Comparison of ENCODE assay signal across 18 cellular contexts in the genomic region with DNA sequence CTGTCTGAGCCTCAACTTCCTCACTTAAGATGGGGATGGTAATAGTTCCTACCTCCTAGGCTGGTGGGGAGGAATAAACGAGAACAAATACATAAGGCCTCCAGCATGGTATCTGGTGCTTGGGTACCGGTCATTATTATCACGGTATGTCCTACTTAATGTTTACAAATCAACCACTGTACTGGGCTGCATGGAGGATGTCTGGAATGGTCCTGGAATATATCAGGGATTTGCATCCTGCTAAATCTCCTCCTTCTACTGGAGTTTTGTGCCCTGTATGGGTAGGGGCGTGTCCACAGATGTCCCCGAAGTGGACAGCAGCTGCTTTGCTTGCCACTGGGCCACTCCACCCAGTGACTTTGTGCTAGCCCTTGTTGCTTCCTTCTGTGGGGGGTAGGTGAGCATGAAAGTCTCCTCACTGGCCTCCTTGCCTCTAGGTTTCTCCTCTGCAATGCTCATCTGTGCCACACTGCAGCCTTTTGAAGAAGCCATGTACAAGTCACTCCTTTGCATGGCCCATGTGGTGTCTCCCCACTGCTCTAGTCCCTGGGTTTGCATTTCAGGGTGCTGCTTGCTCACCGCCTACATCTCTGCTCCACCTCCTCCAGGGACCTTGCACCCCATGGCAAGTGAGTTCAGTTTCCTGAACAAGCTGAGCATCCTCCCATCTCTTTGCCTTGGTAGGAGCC. TPM values are rescaled to one million over a fixed set of nuclear protein-coding genes. Genes with fewer than 3 reads are reported as not detected.
DNase-seq lines count a peak whose midpoint lies in the region; ATAC-seq, FAIRE-seq and TF ChIP-seq lines count a peak whose summit lies in the region.
"Had no signal": no experiment of that assay in that cellular context is flagged by ENCODE, and none has a peak within 500 bp of the region (broad histone marks: within the 10 kb centered on the region; RNA-seq: fewer than 3 reads in every experiment).

No MANE protein-coding gene starts in this region.

- no peaks in the 10 kb centered on the region for H3K9me3 Mint-ChIP-seq in activated CD8-positive, alpha-beta memory T cell treated with anti-CD3 and anti-CD28 coated beads, Interleukin-2, amount 10 ng/mL, durations not matched to agents 7 days and 5 days (ENCODE audit: low read depth)
- H3K9me3 Mint-ChIP-seq: nephron progenitor cell had no signal

- ATAC-seq in activated CD8-positive, alpha-beta memory T cell treated with anti-CD3 and anti-CD28 coated beads, Interleukin-2, amount 10 ng/mL, durations not matched to agents 7 days and 5 days, result peak; percentile 6
- ATAC-seq in GM21529 (IDR thresholded peaks at IDR 0.05; ENCODE audit: unreplicated experiment), result no peak
- ATAC-seq: foreskin keratinocyte had no signal

- CTCF ChIA-PET in activated CD8-positive, alpha-beta memory T cell treated with anti-CD3 and anti-CD28 coated beads, Interleukin-2, amount 10 ng/mL, durations not matched to agents 7 days and 5 days (lab: Charles Lee), result interaction anchor here (1.0 to 1.1 kb wide), 2 partner anchors 82 to 84 kb away, joined by 3 to 6 read pairs; no protein-coding TSS in a partner anchor

- H3K4me1 Mint-ChIP-seq in activated CD8-positive, alpha-beta memory T cell treated with anti-CD3 and anti-CD28 coated beads, Interleukin-2, amount 10 ng/mL, durations not matched to agents 7 days and 5 days, result peaks cover 43% of the 10 kb centered on the region

- H3K27ac ChIP-seq in keratinocyte (ENCODE audit: control insufficient read depth, insufficient read depth, low read length) (no peak overlapping the region), smooth muscle cell (ENCODE audit: low read depth) (peak overlapping the region; percentile 30)
- H3K27ac ChIP-seq: foreskin keratinocyte had no signal

- H3K27ac Mint-ChIP-seq in activated CD8-positive, alpha-beta memory T cell treated with anti-CD3 and anti-CD28 coated beads, Interleukin-2, amount 10 ng/mL, durations not matched to agents 7 days and 5 days, result peak overlapping the region; percentile 47
- H3K27ac Mint-ChIP-seq: nephron progenitor cell had no signal

- no peaks in the 10 kb centered on the region for H3K9me1 ChIP-seq in keratinocyte (ENCODE audit: control insufficient read depth, extremely low read depth, insufficient read depth, low read length)

- no peaks in the 10 kb centered on the region for H3K36me3 ChIP-seq in keratinocyte (ENCODE audit: control insufficient read depth in 2 of 2, extremely low read depth in 1 of 2, insufficient read depth in 2 of 2, low read length in 2 of 2)
- no peaks in the 10 kb centered on the region for H3K36me3 ChIP-seq in smooth muscle cell (ENCODE audit: low read depth)
- H3K36me3 ChIP-seq: breast epithelium, suprapubic skin had no signal

- WGBS in smooth muscle cell (ENCODE audit: low lambda C conversion rate), result 61% methylated on average over 6 of the region's 6 CpGs

- peak; percentile 66 for DNase-seq in activated CD8-positive, alpha-beta memory T cell treated with anti-CD3 and anti-CD28 coated beads, Interleukin-2, amount 10 ng/mL, durations not matched to agents 7 days and 5 days
- DNase-seq in activated CD8-positive, alpha-beta memory T cell treated with anti-CD3 and anti-CD28 coated beads, Interleukin-2, amount 50 U/mL, for 48 hours, result no peak
- DNase-seq in NAMALWA (ENCODE audit: low spot score), result peak; percentile 30
- no peak for DNase-seq in keratinocyte (ENCODE audit: low read depth, low spot score)
- DNase-seq in smooth muscle cell (lab: John Stamatoyannopoulos, UW; ENCODE audit: unreplicated experiment), result no peak
- DNase-seq in NCI-H82 (lab: John Stamatoyannopoulos, UW), result no peak
- DNase-seq in KG1 (lab: John Stamatoyannopoulos, UW), result no peak
- DNase-seq: activated CD8-positive, alpha-beta memory T cell treated with anti-CD3 and anti-CD28 coated beads for 24 hours; dermis blood vessel endothelial cell; foreskin keratinocyte; Kasumi-1; NCI-H1417; NCI-H748 treated with DMSO at 0.1 percent for 48 hours; nephron progenitor cell; SHP77 treated with DMSO at 0.1 percent for 48 hours had no signal

- no peak overlapping the region for H3K4me3 Mint-ChIP-seq in activated CD8-positive, alpha-beta memory T cell treated with anti-CD3 and anti-CD28 coated beads, Interleukin-2, amount 10 ng/mL, durations not matched to agents 7 days and 5 days

- H3K36me3 Mint-ChIP-seq in activated CD8-positive, alpha-beta memory T cell treated with anti-CD3 and anti-CD28 coated beads, Interleukin-2, amount 10 ng/mL, durations not matched to agents 7 days and 5 days, result peaks cover 9% of the 10 kb centered on the region

- H3K4me1 ChIP-seq in keratinocyte (ENCODE audit: control insufficient read depth, extremely low read depth, insufficient read depth, low read length) (peaks cover 16% of the 10 kb centered on the region), smooth muscle cell (ENCODE audit: low read depth) (peaks cover 10% of the 10 kb centered on the region)
- H3K4me1 ChIP-seq: breast epithelium, foreskin keratinocyte had no signal

- FAIRE-seq in keratinocyte (lab: Jason Lieb, UNC), result peak; percentile 5

- no peaks in the 10 kb centered on the region for H3F3A ChIP-seq in smooth muscle cell (ENCODE audit: low read depth)

- TF ChIP-seq CTCF in keratinocyte (optimal IDR thresholded peaks at IDR 0.05 in 1 of 3, IDR thresholded peaks at IDR 0.05 in 1 of 3, conservative IDR thresholded peaks at IDR 0.05 in 1 of 3; ENCODE audit: extremely low read depth in 1 of 3, insufficient read depth in 2 of 3, low read length in 3 of 3), result no peak
- no peak for TF ChIP-seq CTCF in smooth muscle cell (IDR thresholded peaks at IDR 0.05; ENCODE audit: borderline replicate concordance, insufficient read depth, poor library complexity, severe bottlenecking)

- H4K20me1 ChIP-seq in keratinocyte (ENCODE audit: control insufficient read depth, extremely low read depth, insufficient read depth, low read length) (no peaks in the 10 kb centered on the region), smooth muscle cell (ENCODE audit: low read depth) (peaks cover 6% of the 10 kb centered on the region)

- H3K27me3 ChIP-seq in keratinocyte (ENCODE audit: control insufficient read depth, extremely low read depth, insufficient read depth, low read length), result peaks cover 9% of the 10 kb centered on the region
- H3K27me3 ChIP-seq in smooth muscle cell (ENCODE audit: low read depth), result no peaks in the 10 kb centered on the region
- H3K27me3 ChIP-seq: breast epithelium, suprapubic skin had no signal

- H3K9ac ChIP-seq in keratinocyte (ENCODE audit: control insufficient read depth, extremely low read depth, insufficient read depth, low read length) (no peak overlapping the region), smooth muscle cell (ENCODE audit: low read depth) (no peak overlapping the region)

- peaks cover 45% of the 10 kb centered on the region for H3K27me3 Mint-ChIP-seq in activated CD8-positive, alpha-beta memory T cell treated with anti-CD3 and anti-CD28 coated beads, Interleukin-2, amount 10 ng/mL, durations not matched to agents 7 days and 5 days

- H2AFZ ChIP-seq in keratinocyte (ENCODE audit: control insufficient read depth, low read length) (no peak overlapping the region), smooth muscle cell (ENCODE audit: low read depth) (no peak overlapping the region)

- H3K79me2 ChIP-seq in keratinocyte (ENCODE audit: control insufficient read depth, insufficient read depth, low read length) (peaks cover 22% of the 10 kb centered on the region), smooth muscle cell (ENCODE audit: low read depth) (peaks cover 24% of the 10 kb centered on the region)

- no peak overlapping the region for H3K4me3 ChIP-seq in keratinocyte (ENCODE audit: control insufficient read depth in 2 of 3, extremely low read depth in 1 of 3, insufficient read depth in 2 of 3, low read depth in 1 of 3, low read length in 3 of 3)
- H3K4me3 ChIP-seq in smooth muscle cell, result no peak overlapping the region
- H3K4me3 ChIP-seq: breast epithelium, suprapubic skin had no signal

- H3K4me2 ChIP-seq in keratinocyte (ENCODE audit: control insufficient read depth, extremely low read depth, insufficient read depth, low read depth, low read length) (no peak overlapping the region), smooth muscle cell (no peak overlapping the region)

- dilution Hi-C loops in keratinocyte (cut with MboI; ENCODE audit: extremely low pct_ligation_motif_present, low sequenced_read_pairs), result no loop called here

- H3K9me3 ChIP-seq in keratinocyte (ENCODE audit: control insufficient read depth, low read depth, low read length), result no peaks in the 10 kb centered on the region
- H3K9me3 ChIP-seq in smooth muscle cell (replicated peaks; ENCODE audit: low read depth), result no peaks in the 10 kb centered on the region
- H3K9me3 ChIP-seq: breast epithelium, suprapubic skin had no signal

RNA-seq across cellular contexts. Expression of a gene that starts 2.2 kb away (rescaled TPM):
- 10 to 100 TPM; 77.4 to 98.8 TPM for total RNA-seq in activated CD8-positive, alpha-beta memory T cell treated with anti-CD3 and anti-CD28 coated beads, Interleukin-2, amount 10 ng/mL, durations not matched to agents 7 days and 5 days
- 4.6 to 18.7 TPM (median 5.0 TPM) in 3 replicates for polyA plus RNA-seq in keratinocyte
- 20.1 TPM for polyA plus RNA-seq in keratinocyte (2011; ENCODE audit: low read depth)
- polyA plus RNA-seq in keratinocyte (2011; cell fraction: cytosol; rRNA removed), result 12.3 and 20.2 TPM in 2 replicates
- polyA plus RNA-seq in keratinocyte (2011; cell fraction: nucleus; rRNA removed), result 27.0 and 37.4 TPM in 2 replicates
- 41.8 and 43.5 TPM in 2 replicates for polyA plus RNA-seq in keratinocyte (2012; ENCODE audit: low replicate concordance)
- 22.9 to 114 TPM (median 29.7 TPM) in 3 replicates for polyA minus RNA-seq in keratinocyte
- polyA minus RNA-seq in keratinocyte (2011; cell fraction: cytosol; rRNA and poly(A)+ RNA removed), result 28.2 TPM
- 33.2 and 59.6 TPM in 2 replicates for polyA minus RNA-seq in keratinocyte (2011; cell fraction: nucleus; rRNA and poly(A)+ RNA removed)
- 22.5 and 44.5 TPM in 2 replicates for total RNA-seq in smooth muscle cell
- 2.5 and 9.4 TPM in 2 replicates for polyA plus RNA-seq in smooth muscle cell

Comparison
In these comparisons a context has a peak if more than half of its experiments do, and no peak if none do; other contexts are left out.
1. DNase-seq: peak in activated CD8-positive, alpha-beta memory T cell treated with anti-CD3 and anti-CD28 coated beads, Interleukin-2, amount 10 ng/mL, durations not matched to agents 7 days and 5 days (single experiment) and NAMALWA (single experiment); none in activated CD8-positive, alpha-beta memory T cell treated with anti-CD3 and anti-CD28 coated beads, Interleukin-2, amount 50 U/mL, for 48 hours (single experiment), keratinocyte (single experiment), smooth muscle cell (single experiment), NCI-H82 (single experiment) and KG1 (single experiment).